ENCODE assay signal across 15 cellular contexts in genomic region chr1:62444701-62445100, GRCh38.
"Had no signal": no experiment of that assay in that cellular context is flagged by ENCODE, and none has a peak within 500 bp of the region (broad histone marks: within the 10 kb centered on the region; RNA-seq: fewer than 3 reads in every experiment).

No MANE protein-coding gene starts in this region.

- ATAC-seq: esophagus mucosa had no signal

- FAIRE-seq: bronchial epithelial cell, urothelium cell line had no signal

- H3K27me3 Mint-ChIP-seq: activated CD4-positive, alpha-beta T cell treated with anti-CD3 and anti-CD28 coated beads, Interleukin-2, amount 10 ng/mL, durations not matched to agents 24 days and 14 days; activated naive CD8-positive, alpha-beta T cell treated with anti-CD3 and anti-CD28 coated beads, Interleukin-2, amount 10 ng/mL, durations not matched to agents 7 days and 5 days had no signal

- H3K4me2 ChIP-seq: neural progenitor cell had no signal

- DNase-seq: activated CD4-positive, alpha-beta T cell treated with anti-CD3 and anti-CD28 coated beads, Interleukin-2, amount 10 ng/mL, durations not matched to agents 24 days and 14 days; activated CD8-positive, alpha-beta memory T cell treated with anti-CD3 and anti-CD28 coated beads for 24 hours; activated gamma-delta T cell; activated naive CD8-positive, alpha-beta T cell treated with anti-CD3 and anti-CD28 coated beads, Interleukin-2, amount 10 ng/mL, durations not matched to agents 7 days and 5 days; aorta; dorsolateral prefrontal cortex; hypothalamus; kidney glomerular epithelial cell; stimulated activated CD4-positive, alpha-beta T cell treated with anti-CD3 and anti-CD28 coated beads, Interleukin-4, amount 100 ng/mL, for 4 hours; T-helper 9 cell had no signal

- H3K27me3 ChIP-seq: dorsolateral prefrontal cortex, neural progenitor cell had no signal

- H3K27ac Mint-ChIP-seq: activated CD4-positive, alpha-beta T cell treated with anti-CD3 and anti-CD28 coated beads, Interleukin-2, amount 10 ng/mL, durations not matched to agents 24 days and 14 days; activated naive CD8-positive, alpha-beta T cell treated with anti-CD3 and anti-CD28 coated beads, Interleukin-2, amount 10 ng/mL, durations not matched to agents 7 days and 5 days; neural progenitor cell had no signal

- H2AFZ ChIP-seq: neural progenitor cell had no signal

- H3K4me3 Mint-ChIP-seq: activated CD4-positive, alpha-beta T cell treated with anti-CD3 and anti-CD28 coated beads, Interleukin-2, amount 10 ng/mL, durations not matched to agents 24 days and 14 days; activated naive CD8-positive, alpha-beta T cell treated with anti-CD3 and anti-CD28 coated beads, Interleukin-2, amount 10 ng/mL, durations not matched to agents 7 days and 5 days; neural progenitor cell had no signal

- H3K9me3 Mint-ChIP-seq: activated CD4-positive, alpha-beta T cell treated with anti-CD3 and anti-CD28 coated beads, Interleukin-2, amount 10 ng/mL, durations not matched to agents 24 days and 14 days; activated naive CD8-positive, alpha-beta T cell treated with anti-CD3 and anti-CD28 coated beads, Interleukin-2, amount 10 ng/mL, durations not matched to agents 7 days and 5 days; neural progenitor cell had no signal

- H3K27ac ChIP-seq: dorsolateral prefrontal cortex, neural progenitor cell, skin epidermis had no signal

- H3K9ac ChIP-seq: neural progenitor cell had no signal

- H3K4me3 ChIP-seq: dorsolateral prefrontal cortex, neural progenitor cell, skin epidermis had no signal
